8 cellular contexts compared by ENCODE assay signal in the genomic region with DNA sequence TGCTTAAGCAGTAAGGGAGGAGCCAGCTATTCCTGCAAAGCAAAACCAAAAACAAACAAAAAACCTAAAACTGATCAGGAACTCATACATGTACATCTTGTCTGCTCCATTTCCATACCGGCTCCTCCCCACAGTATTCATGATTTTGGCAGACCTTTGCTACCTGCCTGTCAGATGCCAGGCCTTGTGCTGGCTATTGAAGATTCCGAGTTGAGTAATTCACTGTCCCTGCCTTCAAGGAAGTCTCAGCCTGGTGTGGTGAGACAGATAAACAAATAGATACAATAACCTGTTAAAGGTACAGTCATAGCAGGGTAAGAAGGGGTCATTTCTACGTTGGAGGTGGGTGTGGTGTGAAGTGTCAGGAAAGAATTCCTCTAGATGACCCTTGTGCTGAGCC. TPM values are rescaled to one million over a fixed set of nuclear protein-coding genes. Genes with fewer than 3 reads are reported as not detected.
A peak's percentile ranks its signal among the peaks of the same experiment; 100 is the strongest.
DNase-seq lines count a peak whose midpoint lies in the region; ATAC-seq and TF ChIP-seq lines count a peak whose summit lies in the region.
"Had no signal": no experiment of that assay in that cellular context is flagged by ENCODE, and none has a peak within 500 bp of the region (broad histone marks: within the 10 kb centered on the region; RNA-seq: fewer than 3 reads in every experiment).

No MANE protein-coding gene starts in this region.

- no peak for TF ChIP-seq CTCF in glutamatergic neuron (IDR thresholded peaks at IDR 0.05; ENCODE audit: partially characterized antibody, unreplicated experiment)

- H3K27ac Mint-ChIP-seq in T-cell: peak overlapping the region; percentile 63 to 70
- H3K27ac Mint-ChIP-seq in glutamatergic neuron (ENCODE audit: unreplicated experiment): peak overlapping the region; percentile 49

- no peaks in the 10 kb centered on the region for H3K9me3 Mint-ChIP-seq in T-cell
- peaks cover 9% of the 10 kb centered on the region for H3K9me3 Mint-ChIP-seq in glutamatergic neuron (ENCODE audit: unreplicated experiment)

- H3K4me1 Mint-ChIP-seq in T-cell: peaks cover 85 to 93% (median 89%) of the 10 kb centered on the region in 3 donors
- peaks cover 44% of the 10 kb centered on the region for H3K4me1 Mint-ChIP-seq in glutamatergic neuron (ENCODE audit: low read depth, unreplicated experiment)

- CTCF ChIA-PET in T-cell (lab: Charles Lee): interaction anchor here in 1 of 2 donors (0.7 kb wide), 1 partner anchor 19 kb away, joined by 12 read pairs; no protein-coding TSS in a partner anchor

- H3K4me3 Mint-ChIP-seq in T-cell (no peak overlapping the region), glutamatergic neuron (ENCODE audit: unreplicated experiment) (no peak overlapping the region)

- peaks cover 11% of the 10 kb centered on the region for H3K36me3 Mint-ChIP-seq in T-cell
- no peaks in the 10 kb centered on the region for H3K36me3 Mint-ChIP-seq in glutamatergic neuron (ENCODE audit: unreplicated experiment)

- DNase-seq in HPDE6-E6E7 (ENCODE audit: extremely low spot score): peak; percentile 51
- DNase-seq in T-cell: no peak
- DNase-seq in glutamatergic neuron: no peak
- DNase-seq in renal cortical epithelial cell (ENCODE audit: low read depth): peak; percentile 43
- no peak for DNase-seq in activated effector memory CD4-positive, alpha-beta T cell treated with Interleukin-2 at 50 U/mL for 16 hours
- no peak for DNase-seq in SKM-1 treated with dmso at 0.1 percent for 144 hours (lab: John Stamatoyannopoulos, UW; ENCODE audit: unreplicated experiment)
- DNase-seq: NCI-H345 had no signal

- ATAC-seq in T-cell (replicated peaks in 1 of 4): no peak
- ATAC-seq in HG03520 (IDR thresholded peaks at IDR 0.05; ENCODE audit: unreplicated experiment): no peak

- H3K27me3 Mint-ChIP-seq in T-cell (no peaks in the 10 kb centered on the region), glutamatergic neuron (ENCODE audit: unreplicated experiment) (peaks cover 2% of the 10 kb centered on the region)

- POLR2A ChIA-PET in T-cell (lab: Charles Lee): no interaction called here

RNA-seq across cellular contexts. Expression of a gene that starts 42.7 kb away (rescaled TPM):
- total RNA-seq in T-cell (10 to 100 TPM; 53.5 to 75.5 (median 60.4) TPM), glutamatergic neuron (ENCODE audit: unreplicated experiment) (106 TPM), renal cortical epithelial cell (20.8 and 34.2 TPM in 2 replicates)

Comparison
In these comparisons a context has a peak if more than half of its experiments do, and no peak if none do; other contexts are left out.
1. DNase-seq: peak in HPDE6-E6E7 (single experiment) and renal cortical epithelial cell (single experiment); none in T-cell (0 of 34), glutamatergic neuron (single experiment), activated effector memory CD4-positive, alpha-beta T cell treated with Interleukin-2 at 50 U/mL for 16 hours (single experiment) and SKM-1 treated with dmso at 0.1 percent for 144 hours (single experiment).